8 cellular contexts compared by ENCODE assay signal in the genomic region with DNA sequence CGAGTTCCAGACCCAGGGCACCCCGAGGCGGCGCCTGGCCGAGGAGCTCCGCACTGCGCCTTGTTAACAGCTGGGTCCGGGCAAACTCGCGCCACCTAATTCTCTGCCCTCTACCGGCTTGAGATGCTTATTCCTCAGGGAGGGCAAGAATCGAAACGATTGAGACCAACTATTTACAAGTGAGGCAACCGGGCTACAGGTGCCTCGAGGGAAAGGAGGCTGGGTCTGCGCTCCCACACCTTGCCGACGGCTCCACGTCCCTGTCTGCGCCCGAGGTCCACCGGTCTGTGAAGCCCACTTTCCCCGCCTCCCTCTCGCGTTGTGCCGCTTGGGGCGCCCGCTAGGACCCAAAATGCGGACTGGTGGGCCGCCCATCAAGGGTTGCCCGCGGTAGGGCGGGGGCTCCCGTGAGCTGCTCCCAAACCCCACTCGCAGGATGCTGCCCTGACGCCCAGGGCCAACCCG. TPM values are rescaled to one million over a fixed set of nuclear protein-coding genes. Genes with fewer than 3 reads are reported as not detected.
DNase-seq lines count a peak whose midpoint lies in the region; ATAC-seq and TF ChIP-seq lines count a peak whose summit lies in the region.

No MANE protein-coding gene starts in this region.

- peak overlapping the region; percentile 78 for H3K4ac ChIP-seq in trophoblast cell (ENCODE audit: low read depth, low read length)

- peaks cover 41% of the 10 kb centered on the region for H3K4me1 ChIP-seq in CD4-positive, alpha-beta memory T cell (ENCODE audit: insufficient read depth, low read length)
- peaks cover 10 to 11% of the 10 kb centered on the region in 2 experiments for H3K4me1 ChIP-seq in trophoblast cell (ENCODE audit: control insufficient read depth in 1 of 2, insufficient read depth in 2 of 2, low read length in 2 of 2)
- H3K4me1 ChIP-seq in upper lobe of left lung, result peaks cover 21 to 42% (median 27%) of the 10 kb centered on the region in 4 donors

- ATAC-seq in GM19328 (IDR thresholded peaks at IDR 0.05; ENCODE audit: unreplicated experiment) (peak; percentile 40), HG03442 (IDR thresholded peaks at IDR 0.05; ENCODE audit: unreplicated experiment) (peak; percentile 39), Right ventricle myocardium superior (ENCODE audit: poor library complexity) (peak; percentile 62), upper lobe of left lung (ENCODE audit: low FRiP score in 2 of 2) (peak; percentile 31 to 76)

- no peak overlapping the region for H3K23ac ChIP-seq in trophoblast cell (ENCODE audit: low read length)

- peaks cover 0 to 6% (median 0%) of the 10 kb centered on the region in 8 donors for H3K9me3 Mint-ChIP-seq in CD4-positive, alpha-beta memory T cell
- H3K9me3 Mint-ChIP-seq in activated naive CD4-positive, alpha-beta T cell treated with anti-CD3 and anti-CD28 coated beads, Interleukin-2, amount 10 ng/mL, durations not matched to agents 7 days and 5 days, result peaks cover 1% of the 10 kb centered on the region

- H3K4me3 Mint-ChIP-seq in CD4-positive, alpha-beta memory T cell, result peak overlapping the region; percentile 91 to 94 (median 92)
- H3K4me3 Mint-ChIP-seq in activated naive CD4-positive, alpha-beta T cell treated with anti-CD3 and anti-CD28 coated beads, Interleukin-2, amount 10 ng/mL, durations not matched to agents 7 days and 5 days, result peak overlapping the region; percentile 72

- H2BK5ac ChIP-seq in trophoblast cell (ENCODE audit: low read depth, low read length, poor library complexity), result peak overlapping the region; percentile 54

- H3K4me1 Mint-ChIP-seq in CD4-positive, alpha-beta memory T cell, result peaks cover 44 to 63% (median 50%) of the 10 kb centered on the region in 4 donors
- peaks cover 56% of the 10 kb centered on the region for H3K4me1 Mint-ChIP-seq in activated naive CD4-positive, alpha-beta T cell treated with anti-CD3 and anti-CD28 coated beads, Interleukin-2, amount 10 ng/mL, durations not matched to agents 7 days and 5 days

- H3K79me2 ChIP-seq in trophoblast cell (ENCODE audit: control insufficient read depth, insufficient read depth, low read length, poor library complexity), result peaks cover 5% of the 10 kb centered on the region

- CTCF ChIA-PET in CD4-positive, alpha-beta memory T cell (lab: Charles Lee; ENCODE audit: partially characterized antibody), result interaction anchor here (1.0 to 6.7 kb wide), 9 partner anchors 10 to 147 kb away, joined by 3 to 50 read pairs (median 7); partner anchors contain the start of gene SLC35B4
- CTCF ChIA-PET in activated naive CD4-positive, alpha-beta T cell treated with anti-CD3 and anti-CD28 coated beads, Interleukin-2, amount 10 ng/mL, durations not matched to agents 7 days and 5 days (lab: Charles Lee), result interaction anchor here (1.2 to 3.7 kb wide), 5 partner anchors 9 to 90 kb away, joined by 3 to 20 read pairs (median 4); no protein-coding TSS in a partner anchor

- peak overlapping the region; percentile 84 for H3K14ac ChIP-seq in trophoblast cell (ENCODE audit: low read length)

- no peaks in the 10 kb centered on the region for H3K9me3 ChIP-seq in CD4-positive, alpha-beta memory T cell (ENCODE audit: control insufficient read depth in 1 of 2, low read length in 2 of 2)
- H3K9me3 ChIP-seq in trophoblast cell (ENCODE audit: insufficient read depth, low read depth, low read length), result no peaks in the 10 kb centered on the region
- H3K9me3 ChIP-seq in upper lobe of left lung, result no peaks in the 10 kb centered on the region

- H3K9ac ChIP-seq in trophoblast cell (ENCODE audit: low read length), result peak overlapping the region; percentile 55

- no peak overlapping the region for H2BK12ac ChIP-seq in trophoblast cell (ENCODE audit: low read length)

- no peaks in the 10 kb centered on the region for H3K36me3 ChIP-seq in CD4-positive, alpha-beta memory T cell (ENCODE audit: insufficient read depth, low read length)
- no peaks in the 10 kb centered on the region for H3K36me3 ChIP-seq in trophoblast cell (ENCODE audit: control insufficient read depth in 1 of 2, insufficient read depth in 2 of 2, low read length in 2 of 2)
- H3K36me3 ChIP-seq in upper lobe of left lung, result no peaks in the 10 kb centered on the region

- TF ChIP-seq EP300 in upper lobe of left lung (IDR thresholded peaks at IDR 0.05), result no peak

- peak overlapping the region; percentile 55 for H3K27ac ChIP-seq in CD4-positive, alpha-beta memory T cell (ENCODE audit: low read depth, low read length)
- no peak overlapping the region for H3K27ac ChIP-seq in trophoblast cell (ENCODE audit: low read depth, low read length)
- peak overlapping the region; percentile 82 to 92 (median 90) for H3K27ac ChIP-seq in upper lobe of left lung

- H3K27ac Mint-ChIP-seq in CD4-positive, alpha-beta memory T cell, result peak overlapping the region; percentile 39 to 83 (median 75)
- peak overlapping the region; percentile 78 for H3K27ac Mint-ChIP-seq in activated naive CD4-positive, alpha-beta T cell treated with anti-CD3 and anti-CD28 coated beads, Interleukin-2, amount 10 ng/mL, durations not matched to agents 7 days and 5 days

- peak overlapping the region; percentile 81 for H3K4me2 ChIP-seq in trophoblast cell (ENCODE audit: low read length)

- peak in 1 of 6 experiments; percentile 35 for TF ChIP-seq CTCF in upper lobe of left lung (IDR thresholded peaks at IDR 0.05)

- TF ChIP-seq POLR2A in upper lobe of left lung (IDR thresholded peaks at IDR 0.05), result no peak

- DNase-seq in CD4-positive, alpha-beta memory T cell, result peak in 4 of 5 donors; percentile 47 to 73 (median 54)
- DNase-seq in SHP77 (lab: John Stamatoyannopoulos, UW) (peak; percentile 40 to 49), Right ventricle myocardium superior (peak; percentile 63), trophoblast cell (peak; percentile 35 to 69), upper lobe of left lung (peak in 1 of 2 donors; percentile 90)
- DNase-seq in activated naive CD4-positive, alpha-beta T cell treated with anti-CD3 and anti-CD28 coated beads, Interleukin-2, amount 10 ng/mL, durations not matched to agents 7 days and 5 days, result peak; percentile 72

- intact Hi-C loops in CD4-positive, alpha-beta memory T cell (cut with micrococcal nuclease), result loop anchor here (2.0 to 5.0 kb wide), 4 partner anchors 188 to 1054 kb away; partner anchors contain the start of genes BPGM, CNOT4, CYREN and WDR91
- intact Hi-C loops in Right ventricle myocardium superior (cut with DNase I), result no loop called here

- peaks cover 16% of the 10 kb centered on the region for H3K79me1 ChIP-seq in trophoblast cell (ENCODE audit: low read length)

- H2BK120ac ChIP-seq in trophoblast cell (ENCODE audit: insufficient read depth, low read length, poor library complexity), result peak overlapping the region; percentile 85

- no CpG with 5 or more reads among the region's 37 CpGs for WGBS in trophoblast cell (ENCODE audit: extremely low coverage, insufficient coverage, insufficient read length)
- 1 to 4% methylated on average over 4 to 32 of the region's 37 CpGs for WGBS in upper lobe of left lung, 2 donors

- H3K18ac ChIP-seq in trophoblast cell (ENCODE audit: low read length), result peak overlapping the region; percentile 90

- H4K8ac ChIP-seq in trophoblast cell (ENCODE audit: low read depth, low read length), result peak overlapping the region; percentile 93

- H3K27me3 ChIP-seq in CD4-positive, alpha-beta memory T cell (ENCODE audit: insufficient read depth, low read length), result no peaks in the 10 kb centered on the region
- H3K27me3 ChIP-seq in trophoblast cell (ENCODE audit: insufficient read depth, low read length) (no peaks in the 10 kb centered on the region), upper lobe of left lung (no peaks in the 10 kb centered on the region)

- peak overlapping the region; percentile 25 to 62 for H3K4me3 ChIP-seq in CD4-positive, alpha-beta memory T cell (ENCODE audit: low read length in 2 of 2)
- H3K4me3 ChIP-seq in trophoblast cell (ENCODE audit: low read depth, low read length) (peak overlapping the region; percentile 92), upper lobe of left lung (peak overlapping the region; percentile 69 to 87 (median 78))

- H3K36me3 Mint-ChIP-seq in CD4-positive, alpha-beta memory T cell, result peaks cover 0 to 18% of the 10 kb centered on the region in 2 donors
- H3K36me3 Mint-ChIP-seq in activated naive CD4-positive, alpha-beta T cell treated with anti-CD3 and anti-CD28 coated beads, Interleukin-2, amount 10 ng/mL, durations not matched to agents 7 days and 5 days, result peaks cover 15% of the 10 kb centered on the region

- POLR2A ChIA-PET in CD4-positive, alpha-beta memory T cell (lab: Charles Lee; ENCODE audit: partially characterized antibody), result interaction anchor here (1.2 to 2.9 kb wide), 3 partner anchors 26 to 56 kb away, joined by 3 to 15 read pairs (median 5); no protein-coding TSS in a partner anchor

- H3K27me3 Mint-ChIP-seq in CD4-positive, alpha-beta memory T cell, result no peaks in the 10 kb centered on the region
- H3K27me3 Mint-ChIP-seq in activated naive CD4-positive, alpha-beta T cell treated with anti-CD3 and anti-CD28 coated beads, Interleukin-2, amount 10 ng/mL, durations not matched to agents 7 days and 5 days, result peaks cover 3% of the 10 kb centered on the region

- H2AK5ac ChIP-seq in trophoblast cell (ENCODE audit: low read length), result no peak overlapping the region

- H2AFZ ChIP-seq in trophoblast cell (ENCODE audit: insufficient read depth, low read length, poor library complexity), result peak overlapping the region; percentile 75

- H4K91ac ChIP-seq in trophoblast cell (ENCODE audit: low read depth, low read length), result peak overlapping the region; percentile 82

- H4K12ac ChIP-seq in trophoblast cell (ENCODE audit: low read depth, low read length), result peak overlapping the region; percentile 61

RNA-seq across cellular contexts. Expression of gene AKR1B1, which starts 0.5 kb away (rescaled TPM):
- total RNA-seq in CD4-positive, alpha-beta memory T cell, result 10 to 100 TPM; 81.2 to 91.1 TPM
- polyA plus RNA-seq in CD4-positive, alpha-beta memory T cell, result 100 to 1,000 TPM; 136 to 199 TPM
- total RNA-seq in Right ventricle myocardium superior, result 208 TPM
- 219 and 229 TPM in 2 replicates for polyA plus RNA-seq in trophoblast cell (2013)
- total RNA-seq in upper lobe of left lung, result 100 to 1,000 TPM in 3 of 6 donors, 10 to 100 TPM in 3; 39.2 to 108 (median 93.1) TPM
